24 cellular contexts compared by ENCODE assay signal in the genomic region with DNA sequence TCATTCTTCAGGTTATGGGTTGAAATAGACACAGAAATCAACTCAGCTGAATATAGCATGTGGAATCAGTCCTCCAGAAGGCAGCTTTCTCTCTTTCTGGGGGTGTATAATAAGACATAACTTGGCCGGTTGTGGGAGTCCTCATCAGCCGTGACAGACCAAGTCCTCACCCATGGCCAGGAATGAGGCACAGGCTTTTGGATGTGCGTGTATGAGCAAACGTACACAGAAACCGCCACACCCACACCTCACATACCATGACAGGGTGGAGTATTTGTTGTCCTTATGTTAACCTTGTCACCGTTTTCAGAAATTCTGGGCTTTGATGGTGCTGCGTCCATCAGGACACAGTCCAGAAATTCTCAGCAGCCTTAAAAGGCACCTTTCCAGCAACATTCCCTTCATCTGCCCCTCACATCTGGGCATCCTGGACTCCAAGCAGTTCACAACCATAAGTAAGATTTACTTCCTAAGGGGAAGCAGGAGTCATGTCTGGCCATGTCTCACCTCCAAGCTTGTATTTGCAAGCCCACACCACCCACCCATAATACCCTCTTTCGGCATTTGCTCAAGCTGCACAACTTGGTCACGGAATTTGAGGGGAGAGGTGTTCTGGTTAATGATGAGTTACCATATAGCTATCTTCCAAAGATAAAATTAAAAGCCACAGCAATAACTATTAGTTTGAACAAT. TPM values are rescaled to one million over a fixed set of nuclear protein-coding genes. Genes with fewer than 3 reads are reported as not detected.
DNase-seq lines count a peak whose midpoint lies in the region; ATAC-seq and TF ChIP-seq lines count a peak whose summit lies in the region.
"Had no signal": no experiment of that assay in that cellular context is flagged by ENCODE, and none has a peak within 500 bp of the region (broad histone marks: within the 10 kb centered on the region; RNA-seq: fewer than 3 reads in every experiment).

No MANE protein-coding gene starts in this region.

- no peak overlapping the region for H3K4me3 Mint-ChIP-seq in activated naive CD4-positive, alpha-beta T cell treated with anti-CD3 and anti-CD28 coated beads for 36 hours
- H3K4me3 Mint-ChIP-seq in activated T-cell treated with anti-CD3 and anti-CD28 coated beads, Interleukin-2, amount 50 U/mL, for 24 hours = no peak overlapping the region
- H3K4me3 Mint-ChIP-seq: activated naive CD8-positive, alpha-beta T cell; immature natural killer cell; nephron progenitor cell had no signal

- peak; percentile 27 for ATAC-seq in lung (ENCODE audit: insufficient read depth, low FRiP score)
- no peak for ATAC-seq in HG03097 (IDR thresholded peaks at IDR 0.05; ENCODE audit: low FRiP score, unreplicated experiment)

- H3K27ac Mint-ChIP-seq in activated naive CD4-positive, alpha-beta T cell treated with anti-CD3 and anti-CD28 coated beads for 36 hours = no peak overlapping the region
- H3K27ac Mint-ChIP-seq in activated T-cell treated with anti-CD3 and anti-CD28 coated beads, Interleukin-2, amount 50 U/mL, for 24 hours = no peak overlapping the region
- H3K27ac Mint-ChIP-seq: activated naive CD8-positive, alpha-beta T cell; nephron progenitor cell had no signal

- no peaks in the 10 kb centered on the region for H3K36me3 Mint-ChIP-seq in activated naive CD4-positive, alpha-beta T cell treated with anti-CD3 and anti-CD28 coated beads for 36 hours (ENCODE audit: low read depth)
- H3K36me3 Mint-ChIP-seq in activated T-cell treated with anti-CD3 and anti-CD28 coated beads, Interleukin-2, amount 50 U/mL, for 24 hours (ENCODE audit: low read depth) = no peaks in the 10 kb centered on the region
- H3K36me3 Mint-ChIP-seq: activated naive CD8-positive, alpha-beta T cell; immature natural killer cell had no signal

- H3K27me3 ChIP-seq in colonic mucosa = no peaks in the 10 kb centered on the region
- H3K27me3 ChIP-seq in lung (ENCODE audit: control insufficient read depth, insufficient read depth) = no peaks in the 10 kb centered on the region
- H3K27me3 ChIP-seq in vagina = no peaks in the 10 kb centered on the region
- H3K27me3 ChIP-seq: BLaER1, MG63 had no signal

- TF ChIP-seq CTCF in colonic mucosa (IDR thresholded peaks at IDR 0.05) (no peak), lung (IDR thresholded peaks at IDR 0.05; ENCODE audit: control extremely low read depth, extremely low read depth) (no peak), vagina (IDR thresholded peaks at IDR 0.05) (no peak)

- H3K27ac ChIP-seq in colonic mucosa = no peak overlapping the region
- H3K27ac ChIP-seq in lung (ENCODE audit: low read depth in 1 of 2, low read length in 1 of 2) = peak overlapping the region in 1 of 2 donors; percentile 65
- H3K27ac ChIP-seq in vagina = peak overlapping the region; percentile 61
- H3K27ac ChIP-seq: BLaER1 had no signal

- no peaks in the 10 kb centered on the region for H3K27me3 Mint-ChIP-seq in activated naive CD4-positive, alpha-beta T cell treated with anti-CD3 and anti-CD28 coated beads for 36 hours (ENCODE audit: low read depth)
- peaks cover 14% of the 10 kb centered on the region for H3K27me3 Mint-ChIP-seq in activated T-cell treated with anti-CD3 and anti-CD28 coated beads, Interleukin-2, amount 50 U/mL, for 24 hours
- H3K27me3 Mint-ChIP-seq: activated naive CD8-positive, alpha-beta T cell had no signal

- DNase-seq in SIG-M5 treated with dmso at 0.1 percent for 504 hours (lab: John Stamatoyannopoulos, UW; ENCODE audit: unreplicated experiment) (peak; percentile 48), SIG-M5 (lab: John Stamatoyannopoulos, UW) (no peak), colonic mucosa (peak; percentile 72), lung (ENCODE audit: low spot score) (no peak), vagina (ENCODE audit: extremely low spot score in 2 of 2) (no peak)
- no peak for DNase-seq in activated naive CD4-positive, alpha-beta T cell treated with anti-CD3 and anti-CD28 coated beads for 36 hours
- DNase-seq in activated T-cell treated with anti-CD3 and anti-CD28 coated beads, Interleukin-2, amount 50 U/mL, for 24 hours = no peak
- DNase-seq: activated CD4-positive, alpha-beta T cell treated with anti-CD3 and anti-CD28 coated beads, Interleukin-2, amount 50 U/mL, for 48 hours; GF-D8; glutamatergic neuron; immature natural killer cell; MG63; NCI-H1694 treated with DMSO at 0.1 percent for 48 hours; nephron progenitor cell; SHP77; stimulated activated CD4-positive, alpha-beta T cell treated with anti-CD3 and anti-CD28 coated beads, Interleukin-4, amount 100 ng/mL, for 4 hours had no signal

- 70 to 91% methylated on average over 9 of the region's 9 CpGs for WGBS in lung, 2 donors

- peak overlapping the region in 1 of 2 donors; percentile 13 for H3K9ac ChIP-seq in colonic mucosa (ENCODE audit: low read depth in 2 of 2, low read length in 2 of 2)
- H3K9ac ChIP-seq: BLaER1 had no signal

- H3K4me3 ChIP-seq in colonic mucosa = no peak overlapping the region
- H3K4me3 ChIP-seq in lung = no peak overlapping the region
- no peak overlapping the region for H3K4me3 ChIP-seq in vagina
- H3K4me3 ChIP-seq: BLaER1, MG63 had no signal

- intact Hi-C loops in colonic mucosa (cut with DNase I) = no loop called here
- intact Hi-C loops in vagina (cut with DNase I) = no loop called here
- intact Hi-C loops in activated naive CD4-positive, alpha-beta T cell treated with anti-CD3 and anti-CD28 coated beads for 36 hours (cut with micrococcal nuclease) = no loop called here

- H3K9me3 ChIP-seq in colonic mucosa = no peaks in the 10 kb centered on the region
- H3K9me3 ChIP-seq in lung (ENCODE audit: control insufficient read depth in 2 of 2, insufficient read depth in 1 of 2, low read length in 1 of 2) = peaks cover 0 to 2% of the 10 kb centered on the region in 2 donors
- H3K9me3 ChIP-seq in vagina = no peaks in the 10 kb centered on the region
- H3K9me3 ChIP-seq: BLaER1, MG63 had no signal

- CTCF ChIA-PET in activated naive CD4-positive, alpha-beta T cell treated with anti-CD3 and anti-CD28 coated beads for 36 hours (lab: Charles Lee) = interaction anchor here (1.5 to 1.6 kb wide), 2 partner anchors 14 to 16 kb away, joined by 4 to 5 read pairs; no protein-coding TSS in a partner anchor

- TF ChIP-seq POLR2A in vagina (IDR thresholded peaks at IDR 0.05) = no peak

- H3K36me3 ChIP-seq in colonic mucosa (no peaks in the 10 kb centered on the region), lung (ENCODE audit: control insufficient read depth in 2 of 2, insufficient read depth in 2 of 2, low read length in 2 of 2) (peaks cover 0 to 4% of the 10 kb centered on the region in 2 donors), vagina (no peaks in the 10 kb centered on the region)
- H3K36me3 ChIP-seq: BLaER1, MG63 had no signal

- no peaks in the 10 kb centered on the region for H3K9me3 Mint-ChIP-seq in activated naive CD4-positive, alpha-beta T cell treated with anti-CD3 and anti-CD28 coated beads for 36 hours
- H3K9me3 Mint-ChIP-seq in activated T-cell treated with anti-CD3 and anti-CD28 coated beads, Interleukin-2, amount 50 U/mL, for 24 hours = no peaks in the 10 kb centered on the region
- H3K9me3 Mint-ChIP-seq: immature natural killer cell, nephron progenitor cell had no signal

- peaks cover 3% of the 10 kb centered on the region for H3K4me1 Mint-ChIP-seq in activated naive CD4-positive, alpha-beta T cell treated with anti-CD3 and anti-CD28 coated beads for 36 hours (ENCODE audit: low read depth)
- peaks cover 10% of the 10 kb centered on the region for H3K4me1 Mint-ChIP-seq in activated T-cell treated with anti-CD3 and anti-CD28 coated beads, Interleukin-2, amount 50 U/mL, for 24 hours (ENCODE audit: low read depth)
- H3K4me1 Mint-ChIP-seq: immature natural killer cell had no signal

- H3K4me1 ChIP-seq in colonic mucosa (no peaks in the 10 kb centered on the region), lung (ENCODE audit: control insufficient read depth in 2 of 2, insufficient read depth in 2 of 2, low read length in 2 of 2) (peaks cover 0 to 14% of the 10 kb centered on the region in 2 donors), vagina (peaks cover 28% of the 10 kb centered on the region)
- H3K4me1 ChIP-seq: BLaER1 had no signal

RNA-seq across cellular contexts. Expression of a gene that starts 12.4 kb away (rescaled TPM):
- total RNA-seq in colonic mucosa (10 to 100 TPM; 12.0 to 25.5 TPM), lung (100 to 1,000 TPM; 123 to 130 TPM), vagina (11.8 TPM)
- polyA plus RNA-seq in lung = 10 to 100 TPM; 27.7 to 59.9 TPM
- total RNA-seq in activated naive CD4-positive, alpha-beta T cell treated with anti-CD3 and anti-CD28 coated beads for 36 hours = not detected
- total RNA-seq: dermis microvascular lymphatic vessel endothelial cell; posterior vena cava; T-helper 1 cell treated with Interleukin-12 subunit alpha and Interleukin-12 subunit beta and Interleukin-4 antibody, amounts not matched to agents 30 ng/mL and 1 ng/mL, for 36 hours had no signal

RNA-seq across cellular contexts. Expression of a gene that starts 30.8 kb away (rescaled TPM):
- total RNA-seq in colonic mucosa (1 to 10 TPM; 5.7 to 8.0 TPM), lung (10 to 100 TPM in 1 of 2 donors, 1 to 10 TPM in 1; 7.1 to 34.4 TPM), vagina (25.3 TPM)
- 1 to 10 TPM; 3.4 to 3.7 TPM for polyA plus RNA-seq in lung
- total RNA-seq in activated naive CD4-positive, alpha-beta T cell treated with anti-CD3 and anti-CD28 coated beads for 36 hours = 1 to 10 TPM; 8.6 to 8.8 TPM

RNA-seq across cellular contexts. Expression of a gene that starts 32.9 kb away (rescaled TPM):
- 10 to 100 TPM; 52.1 to 88.5 TPM for total RNA-seq in colonic mucosa
- total RNA-seq in lung = 10 to 100 TPM; 50.8 to 52.3 TPM
- polyA plus RNA-seq in lung = 10 to 100 TPM; 19.9 to 28.4 TPM
- total RNA-seq in vagina = 6.9 TPM
- total RNA-seq in activated naive CD4-positive, alpha-beta T cell treated with anti-CD3 and anti-CD28 coated beads for 36 hours = 1 to 10 TPM; 3.4 to 6.2 TPM

RNA-seq across cellular contexts. Expression of a gene that starts 49.9 kb away (rescaled TPM):
- total RNA-seq in colonic mucosa (1 to 10 TPM in 1 of 2 donors, under 1 TPM in 1; 0.56 to 4.5 TPM), lung (under 1 TPM in 1 of 2 donors, not detected in 1; 0.40 TPM), vagina (not detected)
- under 1 TPM in 1 of 2 donors, not detected in 1; 0.18 TPM for polyA plus RNA-seq in lung
- total RNA-seq in activated naive CD4-positive, alpha-beta T cell treated with anti-CD3 and anti-CD28 coated beads for 36 hours = not detected
- total RNA-seq: A172, dermis microvascular lymphatic vessel endothelial cell, posterior vena cava, subcutaneous adipose tissue had no signal
- polyA plus RNA-seq: immature natural killer cell had no signal

Comparison
In these comparisons a context has a peak if more than half of its experiments do, and no peak if none do; other contexts are left out.
1. DNase-seq: peak in SIG-M5 treated with dmso at 0.1 percent for 504 hours (single experiment) and colonic mucosa (single experiment); none in SIG-M5 (single experiment), lung (single experiment), vagina (0 of 2), activated naive CD4-positive, alpha-beta T cell treated with anti-CD3 and anti-CD28 coated beads for 36 hours (single experiment) and activated T-cell treated with anti-CD3 and anti-CD28 coated beads, Interleukin-2, amount 50 U/mL, for 24 hours (single experiment).
2. RNA of a gene that starts 12.4 kb away (total RNA-seq): 123 to 130 TPM in lung, 12.0 to 25.5 TPM in colonic mucosa and 11.8 TPM in vagina (single experiment); not detected in activated naive CD4-positive, alpha-beta T cell treated with anti-CD3 and anti-CD28 coated beads for 36 hours; every median in the first group is over 10 times any median in the second.